ENCODE assay signal across 20 cellular contexts in genomic region chr9:86187121-86187520, GRCh38.
A peak's percentile ranks its signal among the peaks of the same experiment; 100 is the strongest.
DNase-seq lines count a peak whose midpoint lies in the region; ATAC-seq and TF ChIP-seq lines count a peak whose summit lies in the region.
"Had no signal": no experiment of that assay in that cellular context is flagged by ENCODE, and none has a peak within 500 bp of the region (broad histone marks: within the 10 kb centered on the region; RNA-seq: fewer than 3 reads in every experiment).

No MANE protein-coding gene starts in this region.

- intact Hi-C loops in natural killer cell (cut with micrococcal nuclease): no loop called here

- peak; percentile 99 for ATAC-seq in GM23338
- no peak for ATAC-seq in natural killer cell
- no peak for ATAC-seq in GM21367 (IDR thresholded peaks at IDR 0.05; ENCODE audit: unreplicated experiment)
- ATAC-seq: gastrocnemius medialis; lower lobe of right lung; natural killer cell treated with Interleukin-12 subunit alpha and Interleukin-12 subunit beta and Interleukin-15 and Interleukin-18, amount 100 ng/mL, for 72 hours had no signal

- H3K4me3 Mint-ChIP-seq in GM23338: no peak overlapping the region
- H3K4me3 Mint-ChIP-seq in natural killer cell: no peak overlapping the region
- H3K4me3 Mint-ChIP-seq: immature natural killer cell; natural killer cell treated with Interleukin-12 subunit alpha and Interleukin-12 subunit beta and Interleukin-15 and Interleukin-18, amount 100 ng/mL, for 72 hours; T-helper 2 cell treated with Interferon-gamma antibody and Interleukin-4, amounts not matched to agents 5 μg/mL and 100 μg/mL, for 36 hours had no signal

- no peak overlapping the region for H3K4me3 ChIP-seq in GM23338
- H3K4me3 ChIP-seq in effector memory CD4-positive, alpha-beta T cell (ENCODE audit: insufficient read depth, low read depth, low read length, poor library complexity, severe bottlenecking): no peak overlapping the region
- H3K4me3 ChIP-seq: gastrocnemius medialis, lower lobe of right lung, transverse colon had no signal

- H3K9me3 ChIP-seq in effector memory CD4-positive, alpha-beta T cell (ENCODE audit: control insufficient read depth, low read length): no peaks in the 10 kb centered on the region
- H3K9me3 ChIP-seq: gastrocnemius medialis, transverse colon had no signal

- H3K36me3 Mint-ChIP-seq in GM23338 (ENCODE audit: low read depth) (peaks cover 9% of the 10 kb centered on the region; the same call in 2 of the 3 replicates), natural killer cell (no peaks in the 10 kb centered on the region)
- H3K36me3 Mint-ChIP-seq: immature natural killer cell; natural killer cell treated with Interleukin-12 subunit alpha and Interleukin-12 subunit beta and Interleukin-15 and Interleukin-18, amount 100 ng/mL, for 72 hours had no signal

- H3K4me1 Mint-ChIP-seq in GM23338: peaks cover 22% of the 10 kb centered on the region
- no peaks in the 10 kb centered on the region for H3K4me1 Mint-ChIP-seq in natural killer cell
- H3K4me1 Mint-ChIP-seq: immature natural killer cell had no signal

- H3K79me2 ChIP-seq in GM23338 (replicated peaks; ENCODE audit: insufficient read depth): no peaks in the 10 kb centered on the region

- no peaks in the 10 kb centered on the region for H3F3A ChIP-seq in GM23338 (replicated peaks; ENCODE audit: low read depth)

- no peaks in the 10 kb centered on the region; the same call in 1 of the 2 replicates for H3K36me3 ChIP-seq in GM23338 (ENCODE audit: insufficient read depth)
- H3K36me3 ChIP-seq in effector memory CD4-positive, alpha-beta T cell (ENCODE audit: control insufficient read depth, insufficient read depth, low read length): no peaks in the 10 kb centered on the region
- H3K36me3 ChIP-seq: gastrocnemius medialis, lower lobe of right lung, transverse colon had no signal

- DNase-seq in GM23338 (ENCODE audit: low spot score) (peak; percentile 69), NCI-H748 treated with DMSO at 0.1 percent for 48 hours (lab: John Stamatoyannopoulos, UW) (peak; percentile 65), iPS DF 19.7 (ENCODE audit: low read depth, low spot score) (peak; percentile 70), natural killer cell (no peak), CD1c-positive myeloid dendritic cell (ENCODE audit: extremely low spot score) (no peak)
- no peak for DNase-seq in effector memory CD4-positive, alpha-beta T cell
- DNase-seq: activated CD4-positive, CD25-positive, alpha-beta regulatory T cell treated with anti-CD3 and anti-CD28 coated beads, Interleukin-2, amount 50 U/mL, for 72 hours; activated gamma-delta T cell treated with Interleukin-2 at 50 U/mL for 16 hours; amygdala; cerebellar nuclear complex; gastrocnemius medialis; immature natural killer cell; lower lobe of right lung; stimulated activated naive CD4-positive, alpha-beta T cell treated with Interleukin-2 at 50 U/mL for 16 hours; transverse colon had no signal

- no peak overlapping the region for H2AFZ ChIP-seq in GM23338

- H4K20me1 ChIP-seq in GM23338 (replicated peaks; ENCODE audit: insufficient read depth): no peaks in the 10 kb centered on the region

- no peak overlapping the region for H3K4me2 ChIP-seq in GM23338
- H3K4me2 ChIP-seq: KMS-11 had no signal

- H3K4me1 ChIP-seq in GM23338 (ENCODE audit: insufficient read depth): peaks cover 13% of the 10 kb centered on the region
- H3K4me1 ChIP-seq in effector memory CD4-positive, alpha-beta T cell (ENCODE audit: control insufficient read depth, insufficient read depth, low read length, poor library complexity, severe bottlenecking): no peaks in the 10 kb centered on the region
- H3K4me1 ChIP-seq: gastrocnemius medialis, lower lobe of right lung, transverse colon had no signal

- peak; percentile 13; the same call in 1 of the 2 replicates for TF ChIP-seq CTCF in C4-2B (conservative IDR thresholded peaks at IDR 0.05)
- peak; percentile 45 to 71 for TF ChIP-seq CTCF in GM23338 (conservative IDR thresholded peaks at IDR 0.05; ENCODE audit: low read depth in 2 of 2)
- TF ChIP-seq CTCF in natural killer cell (IDR thresholded peaks at IDR 0.05): no peak

- H3K9me3 Mint-ChIP-seq in GM23338: peaks cover 21% of the 10 kb centered on the region; the same call in 2 of the 3 replicates
- H3K9me3 Mint-ChIP-seq in natural killer cell: no peaks in the 10 kb centered on the region
- H3K9me3 Mint-ChIP-seq: T-helper 2 cell treated with Interferon-gamma antibody and Interleukin-4, amounts not matched to agents 5 μg/mL and 100 μg/mL, for 36 hours had no signal

- H3K27me3 ChIP-seq in GM23338 (ENCODE audit: insufficient read depth): no peaks in the 10 kb centered on the region
- H3K27me3 ChIP-seq in effector memory CD4-positive, alpha-beta T cell (replicated peaks; ENCODE audit: control insufficient read depth, insufficient read depth, low read length, poor library complexity, severe bottlenecking): no peaks in the 10 kb centered on the region
- H3K27me3 ChIP-seq: gastrocnemius medialis, transverse colon had no signal

- H3K27ac ChIP-seq in C4-2B (no peak overlapping the region), GM23338 (ENCODE audit: low read depth) (no peak overlapping the region)
- no peak overlapping the region for H3K27ac ChIP-seq in effector memory CD4-positive, alpha-beta T cell (ENCODE audit: insufficient read depth, low read length, poor library complexity, severe bottlenecking)
- H3K27ac ChIP-seq: gastrocnemius medialis, KMS-11, lower lobe of right lung, transverse colon had no signal

- H3K9me2 ChIP-seq in GM23338 (ENCODE audit: insufficient read depth): peaks cover 8% of the 10 kb centered on the region

- H3K27ac Mint-ChIP-seq in GM23338 (no peak overlapping the region), natural killer cell (no peak overlapping the region)
- H3K27ac Mint-ChIP-seq: immature natural killer cell; natural killer cell treated with Interleukin-12 subunit alpha and Interleukin-12 subunit beta and Interleukin-15 and Interleukin-18, amount 100 ng/mL, for 72 hours; T-helper 2 cell treated with Interferon-gamma antibody and Interleukin-4, amounts not matched to agents 5 μg/mL and 100 μg/mL, for 36 hours had no signal

- H3K27me3 Mint-ChIP-seq in GM23338 (ENCODE audit: insufficient read depth, low read depth, poor library complexity) (peaks cover 7% of the 10 kb centered on the region), natural killer cell (ENCODE audit: low read depth in 2 of 2) (peaks cover 22 to 24% of the 10 kb centered on the region in 2 donors)

TF ChIP-seq in GM23338, 12 proteins besides CTCF, POLR2A, EP300 and RAD21 (continues in another document):
- TF ChIP-seq ZNF331 (CRISPR knock-in tag; IDR thresholded peaks at IDR 0.05; ENCODE audit: low read depth): no peak
- no peak for TF ChIP-seq CREB1 (CRISPR knock-in tag; IDR thresholded peaks at IDR 0.05; ENCODE audit: low read depth)
- TF ChIP-seq ZNF114 (CRISPR knock-in tag; IDR thresholded peaks at IDR 0.05): peak; percentile 38; the same call in 1 of the 2 replicates

Comparison
In these comparisons a context has a peak if more than half of its experiments do, and no peak if none do; other contexts are left out.
1. DNase-seq: peak in GM23338 (single experiment), NCI-H748 treated with DMSO at 0.1 percent for 48 hours (single experiment) and iPS DF 19.7 (single experiment); none in natural killer cell (single experiment), CD1c-positive myeloid dendritic cell (single experiment) and effector memory CD4-positive, alpha-beta T cell (0 of 3).